Comparison of ENCODE assay signal across 1 cellular context in the genomic region with DNA sequence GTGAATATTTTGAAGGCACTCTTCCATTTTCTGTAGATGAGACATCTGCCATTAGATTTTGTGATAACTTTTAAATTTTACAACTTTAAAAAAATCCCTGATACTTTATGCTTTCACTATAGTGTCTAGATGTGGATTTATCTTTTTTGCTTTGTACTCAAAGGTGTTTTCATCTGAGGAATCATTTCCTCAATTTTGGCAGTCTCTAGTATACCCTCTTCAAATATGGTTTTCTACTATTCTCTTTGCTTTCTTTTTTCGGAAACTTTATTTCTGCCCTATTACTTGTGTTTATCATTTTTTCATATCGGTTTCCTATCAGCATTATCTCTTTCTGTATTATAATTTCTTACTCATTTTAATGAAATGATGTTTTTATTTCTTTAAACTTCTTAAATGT.
TF ChIP-seq lines count a peak whose summit lies in the region.

No MANE protein-coding gene starts in this region.

TF ChIP-seq in GM23338, 12 proteins besides CTCF, POLR2A, EP300 and RAD21 (continued from another document):
- TF ChIP-seq, protein P1, sequence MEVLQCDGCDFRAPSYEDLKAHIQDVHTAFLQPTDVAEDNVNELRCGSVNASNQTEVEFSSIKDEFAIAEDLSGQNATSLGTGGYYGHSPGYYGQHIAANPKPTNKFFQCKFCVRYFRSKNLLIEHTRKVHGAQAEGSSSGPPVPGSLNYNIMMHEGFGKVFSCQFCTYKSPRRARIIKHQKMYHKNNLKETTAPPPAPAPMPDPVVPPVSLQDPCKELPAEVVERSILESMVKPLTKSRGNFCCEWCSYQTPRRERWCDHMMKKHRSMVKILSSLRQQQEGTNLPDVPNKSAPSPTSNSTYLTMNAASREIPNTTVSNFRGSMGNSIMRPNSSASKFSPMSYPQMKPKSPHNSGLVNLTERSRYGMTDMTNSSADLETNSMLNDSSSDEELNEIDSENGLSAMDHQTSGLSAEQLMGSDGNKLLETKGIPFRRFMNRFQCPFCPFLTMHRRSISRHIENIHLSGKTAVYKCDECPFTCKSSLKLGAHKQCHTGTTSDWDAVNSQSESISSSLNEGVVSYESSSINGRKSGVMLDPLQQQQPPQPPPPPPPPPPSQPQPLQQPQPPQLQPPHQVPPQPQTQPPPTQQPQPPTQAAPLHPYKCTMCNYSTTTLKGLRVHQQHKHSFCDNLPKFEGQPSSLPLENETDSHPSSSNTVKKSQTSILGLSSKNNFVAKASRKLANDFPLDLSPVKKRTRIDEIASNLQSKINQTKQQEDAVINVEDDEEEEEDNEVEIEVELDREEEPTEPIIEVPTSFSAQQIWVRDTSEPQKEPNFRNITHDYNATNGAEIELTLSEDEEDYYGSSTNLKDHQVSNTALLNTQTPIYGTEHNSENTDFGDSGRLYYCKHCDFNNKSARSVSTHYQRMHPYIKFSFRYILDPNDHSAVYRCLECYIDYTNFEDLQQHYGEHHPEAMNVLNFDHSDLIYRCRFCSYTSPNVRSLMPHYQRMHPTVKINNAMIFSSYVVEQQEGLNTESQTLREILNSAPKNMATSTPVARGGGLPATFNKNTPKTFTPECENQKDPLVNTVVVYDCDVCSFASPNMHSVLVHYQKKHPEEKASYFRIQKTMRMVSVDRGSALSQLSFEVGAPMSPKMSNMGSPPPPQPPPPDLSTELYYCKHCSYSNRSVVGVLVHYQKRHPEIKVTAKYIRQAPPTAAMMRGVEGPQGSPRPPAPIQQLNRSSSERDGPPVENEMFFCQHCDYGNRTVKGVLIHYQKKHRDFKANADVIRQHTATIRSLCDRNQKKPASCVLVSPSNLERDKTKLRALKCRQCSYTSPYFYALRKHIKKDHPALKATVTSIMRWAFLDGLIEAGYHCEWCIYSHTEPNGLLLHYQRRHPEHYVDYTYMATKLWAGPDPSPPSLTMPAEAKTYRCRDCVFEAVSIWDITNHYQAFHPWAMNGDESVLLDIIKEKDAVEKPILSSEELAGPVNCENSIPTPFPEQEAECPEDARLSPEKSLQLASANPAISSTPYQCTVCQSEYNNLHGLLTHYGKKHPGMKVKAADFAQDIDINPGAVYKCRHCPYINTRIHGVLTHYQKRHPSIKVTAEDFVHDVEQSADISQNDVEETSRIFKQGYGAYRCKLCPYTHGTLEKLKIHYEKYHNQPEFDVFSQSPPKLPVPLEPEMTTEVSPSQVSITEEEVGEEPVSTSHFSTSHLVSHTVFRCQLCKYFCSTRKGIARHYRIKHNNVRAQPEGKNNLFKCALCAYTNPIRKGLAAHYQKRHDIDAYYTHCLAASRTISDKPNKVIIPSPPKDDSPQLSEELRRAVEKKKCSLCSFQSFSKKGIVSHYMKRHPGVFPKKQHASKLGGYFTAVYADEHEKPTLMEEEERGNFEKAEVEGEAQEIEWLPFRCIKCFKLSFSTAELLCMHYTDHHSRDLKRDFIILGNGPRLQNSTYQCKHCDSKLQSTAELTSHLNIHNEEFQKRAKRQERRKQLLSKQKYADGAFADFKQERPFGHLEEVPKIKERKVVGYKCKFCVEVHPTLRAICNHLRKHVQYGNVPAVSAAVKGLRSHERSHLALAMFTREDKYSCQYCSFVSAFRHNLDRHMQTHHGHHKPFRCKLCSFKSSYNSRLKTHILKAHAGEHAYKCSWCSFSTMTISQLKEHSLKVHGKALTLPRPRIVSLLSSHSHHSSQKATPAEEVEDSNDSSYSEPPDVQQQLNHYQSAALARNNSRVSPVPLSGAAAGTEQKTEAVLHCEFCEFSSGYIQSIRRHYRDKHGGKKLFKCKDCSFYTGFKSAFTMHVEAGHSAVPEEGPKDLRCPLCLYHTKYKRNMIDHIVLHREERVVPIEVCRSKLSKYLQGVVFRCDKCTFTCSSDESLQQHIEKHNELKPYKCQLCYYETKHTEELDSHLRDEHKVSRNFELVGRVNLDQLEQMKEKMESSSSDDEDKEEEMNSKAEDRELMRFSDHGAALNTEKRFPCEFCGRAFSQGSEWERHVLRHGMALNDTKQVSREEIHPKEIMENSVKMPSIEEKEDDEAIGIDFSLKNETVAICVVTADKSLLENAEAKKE (CRISPR knock-in tag; IDR thresholded peaks at IDR 0.05) = no peak
- no peak for TF ChIP-seq NANOG (IDR thresholded peaks at IDR 0.05; ENCODE audit: borderline replicate concordance)
